In genomic region chr19:51129716-51130115, GRCh38 we compare ENCODE assay signal across 2 cellular contexts.
TF ChIP-seq lines count a peak whose summit lies in the region.

No MANE protein-coding gene starts in this region.

TF ChIP-seq in liver, 16 proteins besides CTCF, POLR2A, EP300 and RAD21:
- TF ChIP-seq FOXA1 (IDR thresholded peaks at IDR 0.05) (no peak), RXRA (IDR thresholded peaks at IDR 0.05) (no peak), YY1 (IDR thresholded peaks at IDR 0.05) (no peak), ATF3 (IDR thresholded peaks at IDR 0.05) (no peak), NR2F2 (IDR thresholded peaks at IDR 0.05) (no peak), MAX (IDR thresholded peaks at IDR 0.05) (no peak), HNF4G (IDR thresholded peaks at IDR 0.05) (no peak), SP1 (IDR thresholded peaks at IDR 0.05) (no peak), ZBTB33 (IDR thresholded peaks at IDR 0.05) (no peak), EGR1 (IDR thresholded peaks at IDR 0.05; ENCODE audit: low read depth in 2 of 2) (no peak), REST (IDR thresholded peaks at IDR 0.05) (no peak), JUND (IDR thresholded peaks at IDR 0.05) (no peak), HNF4A (conservative IDR thresholded peaks at IDR 0.05) (no peak), FOXA2 (IDR thresholded peaks at IDR 0.05) (no peak), TAF1 (conservative IDR thresholded peaks at IDR 0.05) (no peak), GABPA (IDR thresholded peaks at IDR 0.05 in 1 of 2, conservative IDR thresholded peaks at IDR 0.05 in 1 of 2) (no peak)

TF ChIP-seq in K562, 482 proteins besides CTCF, POLR2A, EP300 and RAD21:
- no peak for TF ChIP-seq ZNF324 (CRISPR knock-in tag; IDR thresholded peaks at IDR 0.05)
- TF ChIP-seq CBFA2T3 (IDR thresholded peaks at IDR 0.05) = peak; percentile 6; the same call in 1 of the 2 replicates
- TF ChIP-seq EGR1 (conservative IDR thresholded peaks at IDR 0.05) = peak; percentile 56
- TF ChIP-seq EWSR1 (IDR thresholded peaks at IDR 0.05; ENCODE audit: borderline replicate concordance, low read depth, partially characterized antibody) = no peak
